9 cellular contexts compared by ENCODE assay signal in the genomic region with DNA sequence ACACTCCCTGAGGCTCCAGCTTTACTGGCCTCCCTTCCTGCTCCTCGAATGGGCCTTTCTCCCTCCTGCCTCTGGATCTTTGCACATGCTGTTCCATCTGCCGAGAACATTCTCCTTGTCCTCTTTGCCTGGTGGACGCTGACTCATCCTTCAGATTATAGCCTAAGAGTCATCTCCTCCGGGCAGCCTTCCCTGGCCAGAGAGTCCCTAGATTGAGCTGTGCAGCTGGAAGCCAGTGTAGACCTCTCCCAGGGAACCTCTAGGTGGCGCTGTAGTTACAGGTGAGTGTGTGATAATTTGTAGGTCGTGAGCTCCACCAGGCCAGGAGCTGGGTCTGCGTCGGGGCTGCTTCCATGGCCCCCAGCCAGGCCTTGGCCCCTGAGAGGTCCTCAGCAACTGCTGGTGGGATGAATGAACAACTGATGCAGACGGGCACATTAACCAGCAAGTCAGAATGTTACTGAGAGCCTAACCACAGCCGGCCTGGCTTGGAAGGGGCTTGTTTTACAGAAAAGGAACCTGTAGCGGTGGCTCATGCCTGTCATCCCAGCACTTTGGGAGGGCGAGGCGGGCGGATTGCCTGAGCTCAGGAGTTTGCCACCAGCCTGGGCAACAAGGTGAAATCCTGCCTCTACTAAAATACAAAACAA. TPM values are rescaled to one million over a fixed set of nuclear protein-coding genes. Genes with fewer than 3 reads are reported as not detected.
DNase-seq lines count a peak whose midpoint lies in the region; ATAC-seq and TF ChIP-seq lines count a peak whose summit lies in the region.
"Had no signal": no experiment of that assay in that cellular context is flagged by ENCODE, and none has a peak within 500 bp of the region (broad histone marks: within the 10 kb centered on the region; RNA-seq: fewer than 3 reads in every experiment).

No MANE protein-coding gene starts in this region.

- H4K20me1 ChIP-seq in Loucy (ENCODE audit: insufficient read depth, low read length, poor library complexity, severe bottlenecking), result no peaks in the 10 kb centered on the region

- no peaks in the 10 kb centered on the region for H3K9me3 Mint-ChIP-seq in activated naive CD8-positive, alpha-beta T cell treated with anti-CD3 and anti-CD28 coated beads, Interleukin-2, amount 10 ng/mL, durations not matched to agents 7 days and 5 days
- H3K9me3 Mint-ChIP-seq: dendritic cell treated with granulocyte-macrophage colony-stimulating factor and Interleukin-4, amounts not matched to agents 40 ng/mL and 50 ng/mL, for 4 days had no signal

- H3K4me3 Mint-ChIP-seq in activated naive CD8-positive, alpha-beta T cell treated with anti-CD3 and anti-CD28 coated beads, Interleukin-2, amount 10 ng/mL, durations not matched to agents 7 days and 5 days, result no peak overlapping the region
- H3K4me3 Mint-ChIP-seq: dendritic cell treated with granulocyte-macrophage colony-stimulating factor and Interleukin-4, amounts not matched to agents 40 ng/mL and 50 ng/mL, for 4 days had no signal

- no peak overlapping the region for H3K27ac Mint-ChIP-seq in activated naive CD8-positive, alpha-beta T cell treated with anti-CD3 and anti-CD28 coated beads, Interleukin-2, amount 10 ng/mL, durations not matched to agents 7 days and 5 days
- H3K27ac Mint-ChIP-seq: dendritic cell treated with granulocyte-macrophage colony-stimulating factor and Interleukin-4, amounts not matched to agents 40 ng/mL and 50 ng/mL, for 4 days had no signal

- no peak overlapping the region for H3K9ac ChIP-seq in Loucy (ENCODE audit: low read depth, low read length, poor library complexity, severe bottlenecking)

- H3K79me2 ChIP-seq in Loucy (ENCODE audit: insufficient read depth, low read length), result no peaks in the 10 kb centered on the region

- POLR2A ChIA-PET in activated naive CD8-positive, alpha-beta T cell treated with anti-CD3 and anti-CD28 coated beads, Interleukin-2, amount 10 ng/mL, durations not matched to agents 7 days and 5 days (lab: Charles Lee), result interaction anchor here (1.1 kb wide), 1 partner anchor 65 kb away, joined by 3 read pairs; no protein-coding TSS in a partner anchor

- no peaks in the 10 kb centered on the region for H3F3A ChIP-seq in Loucy (ENCODE audit: low read depth)

- H3K4me1 ChIP-seq in Loucy (ENCODE audit: insufficient read depth, low read length, poor library complexity, severe bottlenecking), result no peaks in the 10 kb centered on the region
- H3K4me1 ChIP-seq in SJSA1 (replicated peaks), result no peaks in the 10 kb centered on the region

- no peaks in the 10 kb centered on the region for H3K27me3 ChIP-seq in Loucy (ENCODE audit: insufficient read depth, low read length, poor library complexity, severe bottlenecking)
- H3K27me3 ChIP-seq in SJSA1 (replicated peaks), result peaks cover 3% of the 10 kb centered on the region; the same call in 1 of the 2 replicates

- ATAC-seq in activated naive CD8-positive, alpha-beta T cell treated with anti-CD3 and anti-CD28 coated beads, Interleukin-2, amount 10 ng/mL, durations not matched to agents 7 days and 5 days (ENCODE audit: low read depth), result peak; percentile 85
- no peak for ATAC-seq in GM19455 (IDR thresholded peaks at IDR 0.05; ENCODE audit: unreplicated experiment)

- DNase-seq in NCI-H1417 (lab: John Stamatoyannopoulos, UW), result peak; percentile 19 to 75 (median 46)
- DNase-seq in NCI-H1417 treated with DMSO at 0.1 percent for 48 hours (lab: John Stamatoyannopoulos, UW), result no peak
- DNase-seq in SJSA1 (ENCODE audit: low read depth in 1 of 2, low spot score in 2 of 2), result peak; percentile 47 to 64
- no peak for DNase-seq in activated naive CD8-positive, alpha-beta T cell treated with anti-CD3 and anti-CD28 coated beads, Interleukin-2, amount 10 ng/mL, durations not matched to agents 7 days and 5 days
- DNase-seq in iPS DF 19.7 (ENCODE audit: low read depth, low spot score), result peak; percentile 71
- DNase-seq in stimulated activated CD4-positive, alpha-beta T cell treated with anti-CD3 and anti-CD28 coated beads, Interleukin-2, amount 100 ng/mL, for 48 hours, result peak; percentile 56

- H2AFZ ChIP-seq in Loucy (ENCODE audit: low read length), result no peak overlapping the region

- H3K4me2 ChIP-seq in Loucy (ENCODE audit: low read depth, low read length, poor library complexity, severe bottlenecking), result no peak overlapping the region

- no peaks in the 10 kb centered on the region for H3K9me2 ChIP-seq in Loucy (replicated peaks; ENCODE audit: low read depth, low read length)

- H3K4me1 Mint-ChIP-seq in activated naive CD8-positive, alpha-beta T cell treated with anti-CD3 and anti-CD28 coated beads, Interleukin-2, amount 10 ng/mL, durations not matched to agents 7 days and 5 days, result peaks cover 5% of the 10 kb centered on the region

- TF ChIP-seq CTCF in Loucy (conservative IDR thresholded peaks at IDR 0.05; ENCODE audit: low read length), result peak; percentile 89

- peaks cover 5% of the 10 kb centered on the region for H3K27me3 Mint-ChIP-seq in activated naive CD8-positive, alpha-beta T cell treated with anti-CD3 and anti-CD28 coated beads, Interleukin-2, amount 10 ng/mL, durations not matched to agents 7 days and 5 days

- H3K4me3 ChIP-seq in Loucy (ENCODE audit: low read length, poor library complexity, severe bottlenecking) (no peak overlapping the region), SJSA1 (no peak overlapping the region)

- H3K36me3 ChIP-seq in Loucy (ENCODE audit: insufficient read depth, low read length) (no peaks in the 10 kb centered on the region), SJSA1 (no peaks in the 10 kb centered on the region)

- H3K9me3 ChIP-seq in Loucy (ENCODE audit: insufficient read depth, low read depth, low read length), result no peaks in the 10 kb centered on the region
- H3K9me3 ChIP-seq in SJSA1 (replicated peaks), result no peaks in the 10 kb centered on the region

- H3K36me3 Mint-ChIP-seq in activated naive CD8-positive, alpha-beta T cell treated with anti-CD3 and anti-CD28 coated beads, Interleukin-2, amount 10 ng/mL, durations not matched to agents 7 days and 5 days, result no peaks in the 10 kb centered on the region

- no peak overlapping the region for H3K27ac ChIP-seq in SJSA1

RNA-seq across cellular contexts. Expression of gene PNPLA5, which starts 8.7 kb away (rescaled TPM):
- total RNA-seq in SJSA1 (2014; rRNA removed; shearing (Covaris generic)), result not detected in 2 replicates
- total RNA-seq in activated naive CD8-positive, alpha-beta T cell treated with anti-CD3 and anti-CD28 coated beads, Interleukin-2, amount 10 ng/mL, durations not matched to agents 7 days and 5 days, result not detected

RNA-seq across cellular contexts. Expression of gene SULT4A1, which starts 20.8 kb away (rescaled TPM):
- total RNA-seq in SJSA1 (2014; rRNA removed; shearing (Covaris generic)), result not detected in 2 replicates
- total RNA-seq in activated naive CD8-positive, alpha-beta T cell treated with anti-CD3 and anti-CD28 coated beads, Interleukin-2, amount 10 ng/mL, durations not matched to agents 7 days and 5 days, result not detected

RNA-seq across cellular contexts. Expression of gene PNPLA3, which starts 40.5 kb away (rescaled TPM):
- total RNA-seq in SJSA1 (2014; rRNA removed; shearing (Covaris generic)), result 2.9 and 14.1 TPM in 2 replicates
- total RNA-seq in activated naive CD8-positive, alpha-beta T cell treated with anti-CD3 and anti-CD28 coated beads, Interleukin-2, amount 10 ng/mL, durations not matched to agents 7 days and 5 days, result under 1 TPM in 1 of 2 experiments, not detected in 1; 0.45 TPM

Comparison
In these comparisons a context has a peak if more than half of its experiments do, and no peak if none do; other contexts are left out.
1. DNase-seq: peak in NCI-H1417 (3 of 3), SJSA1 (2 of 2), iPS DF 19.7 (single experiment) and stimulated activated CD4-positive, alpha-beta T cell treated with anti-CD3 and anti-CD28 coated beads, Interleukin-2, amount 100 ng/mL, for 48 hours (2 of 2); none in NCI-H1417 treated with DMSO at 0.1 percent for 48 hours (single experiment) and activated naive CD8-positive, alpha-beta T cell treated with anti-CD3 and anti-CD28 coated beads, Interleukin-2, amount 10 ng/mL, durations not matched to agents 7 days and 5 days (single experiment).